Comparison of ENCODE assay signal across 9 cellular contexts in the genomic region with DNA sequence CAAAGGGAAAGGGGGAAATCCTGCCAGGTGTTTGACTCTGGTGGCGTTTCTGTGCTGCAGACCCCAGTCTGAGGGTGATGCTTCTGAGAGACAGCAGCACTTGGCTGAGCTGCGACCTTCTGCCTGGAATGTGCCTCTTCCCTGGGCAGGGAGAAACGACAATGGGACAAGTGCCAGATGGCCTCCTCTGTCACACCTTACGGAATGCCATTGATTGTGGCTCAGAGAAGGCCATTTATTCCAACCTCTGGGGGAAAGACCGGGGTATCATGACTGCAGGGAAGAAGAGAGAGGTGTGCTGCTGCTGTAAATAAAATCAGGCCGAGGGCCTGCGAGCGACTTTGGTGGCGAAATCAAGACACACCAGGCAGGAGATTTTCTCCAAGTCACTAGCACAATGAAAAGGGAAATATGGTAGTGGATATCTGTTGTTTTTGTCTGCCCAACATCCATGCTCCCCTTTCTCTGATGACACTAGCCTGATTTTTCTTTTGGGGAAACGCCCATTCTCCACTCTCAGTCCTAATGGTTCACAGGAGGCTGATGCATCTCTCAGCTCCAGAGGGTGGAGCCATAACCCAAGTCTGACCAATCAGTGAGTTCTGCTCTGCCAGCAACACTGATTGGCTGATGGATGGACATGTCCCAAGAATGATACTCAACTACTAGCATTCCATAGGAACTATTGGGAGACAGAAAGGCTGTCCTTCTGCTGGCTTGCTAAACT.
DNase-seq lines count a peak whose midpoint lies in the region; ATAC-seq, FAIRE-seq and TF ChIP-seq lines count a peak whose summit lies in the region.
"Had no signal": no experiment of that assay in that cellular context is flagged by ENCODE, and none has a peak within 500 bp of the region (broad histone marks: within the 10 kb centered on the region; RNA-seq: fewer than 3 reads in every experiment).

No MANE protein-coding gene starts in this region.

- no peak overlapping the region for H3K4me3 ChIP-seq in A549
- H3K4me3 ChIP-seq: lung had no signal

- CTCF ChIA-PET in A549 (lab: Yijun Ruan, JAX): interaction anchor here (0.6 to 1.1 kb wide), 4 partner anchors 10 to 183 kb away, joined by 3 read pairs; no protein-coding TSS in a partner anchor

- 0 out of 5 replicates have a peak, but pooled peaks of 1 of the 2 experiments have one; percentile 6 for TF ChIP-seq RAD21 in A549 (conservative IDR thresholded peaks at IDR 0.05 in 1 of 2, IDR thresholded peaks at IDR 0.05 in 1 of 2)

- peak; percentile 49 to 71 for DNase-seq in A549 (ENCODE audit: low read depth in 1 of 2, low spot score in 1 of 2)
- DNase-seq in H54 (ENCODE audit: insufficient read length, low spot score): peak; percentile 39
- DNase-seq in T-helper 17 cell: no peak
- DNase-seq in iPS DF 19.7 (ENCODE audit: low read depth, low spot score): peak; percentile 74
- no peak for DNase-seq in T-helper 9 cell

- H3K4me2 ChIP-seq in A549: peak overlapping the region; percentile 30; the same call in 1 of the 3 replicates

- H3K4me1 Mint-ChIP-seq in T-helper 17 cell: peaks cover 35% of the 10 kb centered on the region

- no peaks in the 10 kb centered on the region for H3K36me3 Mint-ChIP-seq in T-helper 17 cell (ENCODE audit: low read depth)

- POLR2A ChIA-PET in A549 (lab: Yijun Ruan, JAX): no interaction called here

- H3K4me3 Mint-ChIP-seq in T-helper 17 cell: no peak overlapping the region

- H3K9me3 ChIP-seq in A549 (no peaks in the 10 kb centered on the region), T-helper 17 cell (ENCODE audit: control insufficient read depth, low read length, poor library complexity, severe bottlenecking) (no peaks in the 10 kb centered on the region)

- peak overlapping the region; percentile 17 to 78; a peak in 4 of 6 replicates for H3K27ac ChIP-seq in A549

- peaks cover 80% of the 10 kb centered on the region for H3K4me1 ChIP-seq in A549

- FAIRE-seq in A549 (lab: Jason Lieb, UNC) (no peak), H54 (lab: Jason Lieb, UNC) (no peak)

- TF ChIP-seq EP300 in A549 (IDR thresholded peaks at IDR 0.05): no peak

- peak overlapping the region; percentile 41 for H3K27ac Mint-ChIP-seq in T-helper 17 cell

- no peaks in the 10 kb centered on the region for H3K27me3 Mint-ChIP-seq in T-helper 17 cell

- ATAC-seq in A549 (peak; percentile 30 to 54; a peak in 3 of 6 replicates), T-helper 17 cell (no peak), HG03342 (IDR thresholded peaks at IDR 0.05; ENCODE audit: unreplicated experiment) (no peak), HG03095 (IDR thresholded peaks at IDR 0.05; ENCODE audit: unreplicated experiment) (no peak), HG03175 (IDR thresholded peaks at IDR 0.05; ENCODE audit: unreplicated experiment) (no peak)

- TF ChIP-seq POLR2A in A549 (IDR thresholded peaks at IDR 0.05; ENCODE audit: low read length) (no peak), H54 (IDR thresholded peaks at IDR 0.05; ENCODE audit: low read depth, low read length) (no peak)

- WGBS in A549 (ENCODE audit: missing lambda C conversion rate): 75% methylated on average over 10 of the region's 10 CpGs

- no peak for TF ChIP-seq CTCF in A549 (IDR thresholded peaks at IDR 0.05)

TF ChIP-seq in A549, 52 proteins besides CTCF, POLR2A, EP300 and RAD21:
- TF ChIP-seq JUNB (IDR thresholded peaks at IDR 0.05) (no peak), HOXA7 (CRISPR knock-in tag; IDR thresholded peaks at IDR 0.05) (no peak), RNF2 (IDR thresholded peaks at IDR 0.05; ENCODE audit: borderline replicate concordance, low read depth) (no peak)
- TF ChIP-seq, protein P1, sequence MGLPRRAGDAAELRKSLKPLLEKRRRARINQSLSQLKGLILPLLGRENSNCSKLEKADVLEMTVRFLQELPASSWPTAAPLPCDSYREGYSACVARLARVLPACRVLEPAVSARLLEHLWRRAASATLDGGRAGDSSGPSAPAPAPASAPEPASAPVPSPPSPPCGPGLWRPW (IDR thresholded peaks at IDR 0.05): no peak
- TF ChIP-seq, protein P2, sequence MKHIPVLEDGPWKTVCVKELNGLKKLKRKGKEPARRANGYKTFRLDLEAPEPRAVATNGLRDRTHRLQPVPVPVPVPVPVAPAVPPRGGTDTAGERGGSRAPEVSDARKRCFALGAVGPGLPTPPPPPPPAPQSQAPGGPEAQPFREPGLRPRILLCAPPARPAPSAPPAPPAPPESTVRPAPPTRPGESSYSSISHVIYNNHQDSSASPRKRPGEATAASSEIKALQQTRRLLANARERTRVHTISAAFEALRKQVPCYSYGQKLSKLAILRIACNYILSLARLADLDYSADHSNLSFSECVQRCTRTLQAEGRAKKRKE (CRISPR knock-in tag; IDR thresholded peaks at IDR 0.05; ENCODE audit: low read depth): no peak

Comparison
In these comparisons a context has a peak if more than half of its experiments do, and no peak if none do; other contexts are left out.
1. ATAC-seq: peak in A549 (2 of 2); none in T-helper 17 cell (single experiment), HG03342 (single experiment), HG03095 (single experiment) and HG03175 (single experiment).
2. DNase-seq: peak in A549 (2 of 2), H54 (single experiment) and iPS DF 19.7 (single experiment); none in T-helper 17 cell (0 of 3) and T-helper 9 cell (single experiment).